Comparison of ENCODE assay signal across 29 cellular contexts in genomic region chr17:49114703-49115102, GRCh38.
"Had no signal": no experiment of that assay in that cellular context is flagged by ENCODE, and none has a peak within 500 bp of the region (broad histone marks: within the 10 kb centered on the region; RNA-seq: fewer than 3 reads in every experiment).

No MANE protein-coding gene starts in this region.

- H3K27me3 ChIP-seq: brain microvascular endothelial cell, SJSA1 had no signal

- H3K9me3 ChIP-seq: SJSA1 had no signal

- ATAC-seq: activated T-helper 17 cell treated with anti-CD3 and anti-CD28 coated beads, Interleukin-2, amount 50 U/mL, for 72 hours; Panc1 had no signal

- H3K27ac ChIP-seq: brain microvascular endothelial cell, RWPE1, SJSA1 had no signal

- H3K4me3 ChIP-seq: SJSA1 had no signal

- DNase-seq: activated B cell treated with CpG ODN at 0.5 μM for 24 hours; activated CD4-positive, alpha-beta memory T cell treated with anti-CD3 and anti-CD28 coated beads for 36 hours; activated CD4-positive, alpha-beta T cell treated with anti-CD3 and anti-CD28 coated beads, Interleukin-2, amount 10 ng/mL, durations not matched to agents 7 days and 5 days; activated gamma-delta T cell; activated naive CD4-positive, alpha-beta T cell treated with anti-CD3 and anti-CD28 coated beads for 36 hours; activated T-cell treated with anti-CD3 and anti-CD28 coated beads for 4 hours; activated T-cell treated with anti-CD3 and anti-CD28 coated beads, Interleukin-2, amount 50 U/mL, for 48 hours; amygdala; brain microvascular endothelial cell; caudate nucleus; KG1; NCI-H1092; NCI-H1417; NCI-H1930; NCI-H2171 treated with DMSO at 0.1 percent for 48 hours; NCI-H345; NCI-H510A; NCI-H526 treated with DMSO at 0.1 percent for 48 hours; NK-92 treated with Interleukin-12 subunit alpha and Interleukin-12 subunit beta, amount 100 ng/mL, for 24 hours; OCI-M1; SHP77; T-helper 2 cell; T1000 had no signal

- H3K36me3 ChIP-seq: brain microvascular endothelial cell, SJSA1 had no signal

- FAIRE-seq: astrocyte, TTC549 had no signal
